In the genomic region with DNA sequence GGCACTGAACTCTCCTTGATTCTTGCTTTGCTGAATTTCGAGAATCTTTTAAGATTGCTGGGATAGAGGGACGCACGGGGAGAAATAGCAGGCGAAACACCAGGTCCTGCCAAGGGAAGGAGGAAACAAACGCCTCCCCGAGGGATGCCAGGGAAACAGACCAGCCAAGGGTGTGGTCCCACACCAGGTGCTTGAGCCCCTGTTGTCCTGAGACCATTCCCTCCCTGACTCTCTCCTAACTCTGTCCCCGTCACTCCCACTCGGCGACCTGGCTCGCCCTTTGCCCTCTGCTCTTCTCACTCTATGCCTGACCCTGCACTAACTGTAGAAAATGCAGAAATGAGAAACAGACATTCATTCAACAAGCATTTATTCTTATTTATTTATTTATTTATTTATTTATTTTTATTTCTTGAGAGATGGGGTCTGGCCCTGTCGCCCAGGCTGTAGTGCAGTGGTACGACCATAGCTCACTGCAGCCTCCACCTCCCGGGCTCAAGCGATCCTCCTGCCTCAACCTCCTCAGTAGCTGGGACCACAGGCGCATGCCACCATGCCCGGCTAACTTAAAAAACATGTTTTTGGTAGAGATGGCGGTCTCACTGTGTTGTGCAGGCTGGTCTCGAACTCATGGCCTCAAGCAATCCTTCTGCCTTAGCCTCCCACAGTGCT, we compare ENCODE assay signal across 26 cellular contexts. TPM values are rescaled to one million over a fixed set of nuclear protein-coding genes. Genes with fewer than 3 reads are reported as not detected.
"Had no signal": no experiment of that assay in that cellular context is flagged by ENCODE, and none has a peak within 500 bp of the region (broad histone marks: within the 10 kb centered on the region; RNA-seq: fewer than 3 reads in every experiment).

No MANE protein-coding gene starts in this region.

- ATAC-seq: activated T-cell treated with anti-CD3 and anti-CD28 coated beads, Interleukin-2, amount 50 U/mL, for 72 hours; heart left ventricle; mucosa of descending colon; stimulated activated naive CD8-positive, alpha-beta T cell treated with anti-CD3 and anti-CD28 coated beads, Interleukin-15, Interleukin-2, amounts not matched to agents 100 U/mL and 50 U/mL, for 24 hours; T-helper 17 cell had no signal

- H3K4me1 Mint-ChIP-seq: memory B cell, neural crest cell had no signal

- H3K27ac ChIP-seq: heart left ventricle, prostate gland, upper lobe of left lung had no signal

- H3K27me3 ChIP-seq: upper lobe of left lung had no signal

- H3K4me3 Mint-ChIP-seq: activated CD4-positive, alpha-beta memory T cell treated with anti-CD3 and anti-CD28 coated beads for 36 hours; activated naive CD4-positive, alpha-beta T cell treated with anti-CD3 and anti-CD28 coated beads, Interleukin-2, amount 10 ng/mL, durations not matched to agents 7 days and 5 days; activated T-cell treated with anti-CD3 and anti-CD28 coated beads, Interleukin-2, amount 50 U/mL, for 72 hours; memory B cell; neural crest cell; T-helper 17 cell had no signal

- H3K9me3 ChIP-seq: heart left ventricle, mucosa of descending colon, prostate gland, upper lobe of left lung had no signal

- H3K9me3 Mint-ChIP-seq: activated CD4-positive, alpha-beta memory T cell treated with anti-CD3 and anti-CD28 coated beads for 36 hours; activated naive CD4-positive, alpha-beta T cell treated with anti-CD3 and anti-CD28 coated beads, Interleukin-2, amount 10 ng/mL, durations not matched to agents 7 days and 5 days; activated T-cell treated with anti-CD3 and anti-CD28 coated beads, Interleukin-2, amount 50 U/mL, for 72 hours; memory B cell had no signal

- H3K27ac Mint-ChIP-seq: activated CD4-positive, alpha-beta memory T cell treated with anti-CD3 and anti-CD28 coated beads for 36 hours; activated naive CD4-positive, alpha-beta T cell treated with anti-CD3 and anti-CD28 coated beads, Interleukin-2, amount 10 ng/mL, durations not matched to agents 7 days and 5 days; activated T-cell treated with anti-CD3 and anti-CD28 coated beads, Interleukin-2, amount 50 U/mL, for 72 hours; memory B cell; T-helper 17 cell had no signal

- H3K4me3 ChIP-seq: heart left ventricle, mucosa of descending colon, prostate gland, upper lobe of left lung had no signal

- H3K27me3 Mint-ChIP-seq: T-helper 17 cell had no signal

- DNase-seq: activated CD4-positive, alpha-beta memory T cell treated with anti-CD3 and anti-CD28 coated beads for 36 hours; activated CD4-positive, alpha-beta T cell treated with anti-CD3 and anti-CD28 coated beads for 48 hours; activated effector memory CD4-positive, alpha-beta T cell treated with Interleukin-2 at 50 U/mL for 16 hours; activated naive CD4-positive, alpha-beta T cell treated with anti-CD3 and anti-CD28 coated beads, Interleukin-2, amount 10 ng/mL, durations not matched to agents 7 days and 5 days; activated T-cell treated with anti-CD3 and anti-CD28 coated beads, Interleukin-2, amount 50 U/mL, for 72 hours; amygdala; cerebellar nuclear complex; heart left ventricle; mucosa of descending colon; occipital lobe; stimulated activated CD4-positive, alpha-beta T cell treated with anti-CD3 and anti-CD28 coated beads, Interleukin-12 subunit alpha, Interleukin-12 subunit beta, amount 100 ng/mL, for 4 hours; stimulated activated CD4-positive, alpha-beta T cell treated with anti-CD3 and anti-CD28 coated beads, Interleukin-4, amount 100 ng/mL, for 4 hours; stimulated activated naive CD8-positive, alpha-beta T cell treated with anti-CD3 and anti-CD28 coated beads, Interleukin-15, Interleukin-2, amounts not matched to agents 100 U/mL and 50 U/mL, for 24 hours; T-helper 17 cell had no signal

- H3K36me3 ChIP-seq: heart left ventricle, prostate gland, upper lobe of left lung had no signal

- FAIRE-seq: bronchial epithelial cell, islet of Langerhans had no signal

- H3K36me3 Mint-ChIP-seq: activated CD4-positive, alpha-beta memory T cell treated with anti-CD3 and anti-CD28 coated beads for 36 hours; activated naive CD4-positive, alpha-beta T cell treated with anti-CD3 and anti-CD28 coated beads, Interleukin-2, amount 10 ng/mL, durations not matched to agents 7 days and 5 days; memory B cell had no signal

- H3K4me1 ChIP-seq: heart left ventricle, prostate gland, upper lobe of left lung had no signal

RNA-seq across cellular contexts. Expression of gene CTAG1B, which starts 16.2 kb away (rescaled TPM):
- total RNA-seq: activated CD4-positive, alpha-beta memory T cell treated with anti-CD3 and anti-CD28 coated beads for 36 hours; activated T-cell treated with anti-CD3 and anti-CD28 coated beads, Interleukin-2, amount 50 U/mL, for 72 hours; bronchial epithelial cell; epithelial cell of proximal tubule; fibroblast of villous mesenchyme; heart left ventricle; liver; mucosa of descending colon; neural crest cell; occipital lobe; skeletal muscle tissue; subcutaneous adipose tissue; T-helper 17 cell; upper lobe of left lung had no signal
- polyA plus RNA-seq: heart left ventricle, liver, thymus had no signal

RNA-seq across cellular contexts. Expression of gene CTAG1A, which starts 18.0 kb away (rescaled TPM):
- total RNA-seq: activated CD4-positive, alpha-beta memory T cell treated with anti-CD3 and anti-CD28 coated beads for 36 hours; activated T-cell treated with anti-CD3 and anti-CD28 coated beads, Interleukin-2, amount 50 U/mL, for 72 hours; bronchial epithelial cell; epithelial cell of proximal tubule; fibroblast of villous mesenchyme; heart left ventricle; liver; mucosa of descending colon; neural crest cell; occipital lobe; skeletal muscle tissue; subcutaneous adipose tissue; T-helper 17 cell; upper lobe of left lung had no signal
- polyA plus RNA-seq: heart left ventricle, liver had no signal

RNA-seq across cellular contexts. Expression of gene CTAG2, which starts 50.5 kb away (rescaled TPM):
- total RNA-seq: activated CD4-positive, alpha-beta memory T cell treated with anti-CD3 and anti-CD28 coated beads for 36 hours; activated T-cell treated with anti-CD3 and anti-CD28 coated beads, Interleukin-2, amount 50 U/mL, for 72 hours; bronchial epithelial cell; epithelial cell of proximal tubule; fibroblast of villous mesenchyme; liver; mucosa of descending colon; neural crest cell; occipital lobe; skeletal muscle tissue; subcutaneous adipose tissue; T-helper 17 cell; upper lobe of left lung had no signal
- polyA plus RNA-seq: heart left ventricle, liver had no signal
